Comparison of ENCODE assay signal across 23 cellular contexts in genomic region chr9:73810585-73811215, GRCh38.
A peak's percentile ranks its signal among the peaks of the same experiment; 100 is the strongest.
DNase-seq lines count a peak whose midpoint lies in the region; ATAC-seq and TF ChIP-seq lines count a peak whose summit lies in the region.
"Had no signal": no experiment of that assay in that cellular context is flagged by ENCODE, and none has a peak within 500 bp of the region (broad histone marks: within the 10 kb centered on the region; RNA-seq: fewer than 3 reads in every experiment).

No MANE protein-coding gene starts in this region.

- peaks cover 19% of the 10 kb centered on the region for H3K4me1 ChIP-seq in SJCRH30
- no peaks in the 10 kb centered on the region for H3K4me1 ChIP-seq in ovary (ENCODE audit: insufficient read depth)

- intact Hi-C loops in ovary (cut with DNase I), result no loop called here

- H3K9me3 ChIP-seq in SJCRH30 (replicated peaks) (no peaks in the 10 kb centered on the region), ovary (no peaks in the 10 kb centered on the region)
- H3K9me3 ChIP-seq: BLaER1 had no signal

- no peak for TF ChIP-seq POLR2A in ovary (IDR thresholded peaks at IDR 0.05)

- H3K27me3 ChIP-seq in SJCRH30 (no peaks in the 10 kb centered on the region), ovary (no peaks in the 10 kb centered on the region)
- H3K27me3 ChIP-seq: BLaER1 had no signal

- peak; percentile 41 for DNase-seq in H4 (ENCODE audit: low spot score)
- peak; percentile 8 to 56 for DNase-seq in SJCRH30
- peak; percentile 97 for DNase-seq in choroid plexus epithelial cell (ENCODE audit: low read depth)
- peak; percentile 96 for DNase-seq in iris pigment epithelial cell (ENCODE audit: low read depth)
- DNase-seq in stimulated activated CD4-positive, alpha-beta T cell treated with anti-CD3 and anti-CD28 coated beads, Interleukin-4, amount 100 ng/mL, for 24 hours, result no peak
- no peak for DNase-seq in ovary
- DNase-seq: activated CD4-positive, alpha-beta memory T cell treated with anti-CD3 and anti-CD28 coated beads, Interleukin-2, amount 10 ng/mL, durations not matched to agents 7 days and 5 days; activated T-cell treated with anti-CD3 and anti-CD28 coated beads for 4 hours; amygdala; effector memory CD8-positive, alpha-beta T cell; hypothalamus; kidney; NCI-H1105 treated with DMSO at 0.1 percent for 48 hours; NCI-H82; occipital lobe; PC-3; retina had no signal

- 23 to 36% (median 34%) methylated on average over 3 of the region's 3 CpGs for WGBS in ovary, 3 donors

- TF ChIP-seq CTCF in choroid plexus epithelial cell (conservative IDR thresholded peaks at IDR 0.05; ENCODE audit: low read depth, low read length) (no peak), ovary (IDR thresholded peaks at IDR 0.05) (no peak)

- H3K4me3 ChIP-seq in SJCRH30 (no peak overlapping the region), choroid plexus epithelial cell (ENCODE audit: low read depth, low read length) (no peak overlapping the region), ovary (no peak overlapping the region)
- H3K4me3 ChIP-seq: BLaER1, lung had no signal

- H3K27ac ChIP-seq in SJCRH30 (no peak overlapping the region), ovary (no peak overlapping the region)
- H3K27ac ChIP-seq: BLaER1 had no signal

- TF ChIP-seq EP300 in ovary (IDR thresholded peaks at IDR 0.05), result no peak

- H3K36me3 ChIP-seq in SJCRH30, result no peaks in the 10 kb centered on the region
- no peaks in the 10 kb centered on the region for H3K36me3 ChIP-seq in ovary
- H3K36me3 ChIP-seq: BLaER1 had no signal

- ATAC-seq in HG02885 (IDR thresholded peaks at IDR 0.05; ENCODE audit: poor library complexity, unreplicated experiment), result no peak
- ATAC-seq in GM19397 (IDR thresholded peaks at IDR 0.05; ENCODE audit: unreplicated experiment), result no peak
- ATAC-seq: effector memory CD8-positive, alpha-beta T cell; HCT116; PC-3; WTC11 had no signal

Comparison
In these comparisons a context has a peak if more than half of its experiments do, and no peak if none do; other contexts are left out.
1. DNase-seq: peak in H4 (single experiment), SJCRH30 (2 of 2), choroid plexus epithelial cell (single experiment) and iris pigment epithelial cell (single experiment); none in stimulated activated CD4-positive, alpha-beta T cell treated with anti-CD3 and anti-CD28 coated beads, Interleukin-4, amount 100 ng/mL, for 24 hours (single experiment) and ovary (0 of 5).